Comparison of ENCODE assay signal across 18 cellular contexts in genomic region chr5:173768267-173768806, GRCh38.
"Had no signal": no experiment of that assay in that cellular context is flagged by ENCODE, and none has a peak within 500 bp of the region (broad histone marks: within the 10 kb centered on the region; RNA-seq: fewer than 3 reads in every experiment).

No MANE protein-coding gene starts in this region.

- H3K4me1 ChIP-seq: tibial nerve had no signal

- H3K9me3 Mint-ChIP-seq: endodermal cell; mesothelial cell of epicardium; nephron progenitor cell; stimulated activated naive B cell treated with anti-CD40 and anti-IgM and Interleukin-4, amounts not matched to agents 10 μg/mL and 1 μg/mL and 100 μg/mL, for 72 hours; T-helper 2 cell treated with Interferon-gamma antibody and Interleukin-4, amounts not matched to agents 5 μg/mL and 100 μg/mL, for 36 hours had no signal

- ATAC-seq: activated CD4-positive, CD25-positive, alpha-beta regulatory T cell treated with anti-CD3 and anti-CD28 coated beads, Interleukin-2, amount 50 U/mL, for 24 hours; gastroesophageal sphincter; stimulated activated naive B cell treated with anti-CD40 and anti-IgM and Interleukin-4, amounts not matched to agents 10 μg/mL and 1 μg/mL and 100 μg/mL, for 72 hours had no signal

- DNase-seq: activated naive CD4-positive, alpha-beta T cell treated with Interleukin-2 at 50 U/mL for 16 hours; activated T-cell treated with anti-CD3 and anti-CD28 coated beads for 4 hours; aorta; endodermal cell; hippocampal formation; kidney glomerular epithelial cell; lower lobe of right lung; nephron progenitor cell; stimulated activated CD4-positive, alpha-beta T cell treated with anti-CD3 and anti-CD28 coated beads, Interleukin-15, amount 100 ng/mL, for 24 hours; stimulated activated CD4-positive, alpha-beta T cell treated with anti-CD3 and anti-CD28 coated beads, Interleukin-4, amount 100 ng/mL, for 1 hour; stimulated activated naive B cell treated with anti-CD40 and anti-IgM and Interleukin-4, amounts not matched to agents 10 μg/mL and 1 μg/mL and 100 μg/mL, for 72 hours had no signal

- H3K4me3 Mint-ChIP-seq: endodermal cell; mesothelial cell of epicardium; nephron progenitor cell; stimulated activated naive B cell treated with anti-CD40 and anti-IgM and Interleukin-4, amounts not matched to agents 10 μg/mL and 1 μg/mL and 100 μg/mL, for 72 hours; T-helper 2 cell treated with Interferon-gamma antibody and Interleukin-4, amounts not matched to agents 5 μg/mL and 100 μg/mL, for 36 hours had no signal

- H3K36me3 ChIP-seq: gastroesophageal sphincter, lower lobe of right lung, tibial nerve had no signal

- H3K27me3 ChIP-seq: tibial nerve had no signal

- H3K9me3 ChIP-seq: gastroesophageal sphincter, lower lobe of right lung, tibial nerve had no signal

- H3K27ac ChIP-seq: gastroesophageal sphincter, lower lobe of right lung, skin epidermis, tibial nerve had no signal

- H3K27ac Mint-ChIP-seq: endodermal cell; mesothelial cell of epicardium; nephron progenitor cell; stimulated activated naive B cell treated with anti-CD40 and anti-IgM and Interleukin-4, amounts not matched to agents 10 μg/mL and 1 μg/mL and 100 μg/mL, for 72 hours; T-helper 2 cell treated with Interferon-gamma antibody and Interleukin-4, amounts not matched to agents 5 μg/mL and 100 μg/mL, for 36 hours had no signal

- H3K36me3 Mint-ChIP-seq: mesothelial cell of epicardium; stimulated activated naive B cell treated with anti-CD40 and anti-IgM and Interleukin-4, amounts not matched to agents 10 μg/mL and 1 μg/mL and 100 μg/mL, for 72 hours had no signal

- FAIRE-seq: bronchial epithelial cell had no signal

- H3K4me3 ChIP-seq: gastroesophageal sphincter, lower lobe of right lung, skin epidermis, tibial nerve had no signal
